ENCODE assay signal across 2 cellular contexts in genomic region chr4:25081866-25082471, GRCh38.
TF ChIP-seq lines count a peak whose summit lies in the region.

No MANE protein-coding gene starts in this region.

TF ChIP-seq in GM23338, 12 proteins besides CTCF, POLR2A, EP300 and RAD21:
- TF ChIP-seq ETS1 (IDR thresholded peaks at IDR 0.05) (no peak), ZNF331 (CRISPR knock-in tag; IDR thresholded peaks at IDR 0.05; ENCODE audit: low read depth) (no peak), CREB1 (CRISPR knock-in tag; IDR thresholded peaks at IDR 0.05; ENCODE audit: low read depth) (no peak), EZH2 (IDR thresholded peaks at IDR 0.05; ENCODE audit: low read depth, unreplicated experiment) (no peak), STAT1 (IDR thresholded peaks at IDR 0.05; ENCODE audit: unreplicated experiment) (no peak)

TF ChIP-seq in H1, 55 proteins besides CTCF, POLR2A, EP300 and RAD21:
- TF ChIP-seq TCF12 (IDR thresholded peaks at IDR 0.05; ENCODE audit: low read depth, low read length) (no peak), SP2 (IDR thresholded peaks at IDR 0.05; ENCODE audit: low read length) (no peak), SRF (IDR thresholded peaks at IDR 0.05; ENCODE audit: low read depth, low read length) (no peak), CBX8 (IDR thresholded peaks at IDR 0.05; ENCODE audit: borderline replicate concordance, low read depth, low read length) (no peak), RBBP5 (IDR thresholded peaks at IDR 0.05; ENCODE audit: borderline replicate concordance, low read depth, low read length) (no peak), E2F6 (IDR thresholded peaks at IDR 0.05) (no peak), SP4 (IDR thresholded peaks at IDR 0.05; ENCODE audit: low read length) (no peak), GTF2F1 (IDR thresholded peaks at IDR 0.05; ENCODE audit: borderline replicate concordance, low read depth, low read length) (no peak), KDM1A (IDR thresholded peaks at IDR 0.05; ENCODE audit: borderline replicate concordance, low read length) (no peak), ATF2 (IDR thresholded peaks at IDR 0.05; ENCODE audit: low read length) (no peak), MAX (IDR thresholded peaks at IDR 0.05) (no peak), NANOG (IDR thresholded peaks at IDR 0.05; ENCODE audit: insufficient read depth, low read depth, low read length, poor library complexity, severe bottlenecking) (peak; percentile 79), SIX5 (IDR thresholded peaks at IDR 0.05; ENCODE audit: low read depth, low read length) (no peak), CHD1 (IDR thresholded peaks at IDR 0.05; ENCODE audit: low read depth, low read length) (no peak), CEBPB (IDR thresholded peaks at IDR 0.05; ENCODE audit: low read depth, low read length) (no peak), GABPA (IDR thresholded peaks at IDR 0.05; ENCODE audit: borderline replicate concordance, insufficient read depth, low read length) (no peak), TAF7 (optimal IDR thresholded peaks at IDR 0.05; ENCODE audit: borderline replicate concordance, low read depth, low read length) (no peak), TEAD4 (IDR thresholded peaks at IDR 0.05; ENCODE audit: low read depth, low read length) (peak; percentile 74)
TF ChIP-seq in H1: peak in this region for 2.
